12 cellular contexts compared by ENCODE assay signal in genomic region chr5:88672644-88673493, GRCh38.
DNase-seq lines count a peak whose midpoint lies in the region; ATAC-seq, FAIRE-seq and TF ChIP-seq lines count a peak whose summit lies in the region.
"Had no signal": no experiment of that assay in that cellular context is flagged by ENCODE, and none has a peak within 500 bp of the region (broad histone marks: within the 10 kb centered on the region; RNA-seq: fewer than 3 reads in every experiment).

No MANE protein-coding gene starts in this region.

- DNase-seq in CD4-positive, CD25-positive, alpha-beta regulatory T cell, result no peak
- DNase-seq in activated naive CD8-positive, alpha-beta T cell treated with anti-CD3 and anti-CD28 coated beads, Interleukin-2, amount 50 U/mL, for 24 hours, result no peak
- DNase-seq in DMS153 (lab: John Stamatoyannopoulos, UW) (no peak), H54 (ENCODE audit: insufficient read length, low spot score) (no peak), left lobe of liver (ENCODE audit: low spot score) (no peak)
- DNase-seq: DMS79, left cardiac atrium, RPMI8226 had no signal

- H3K27me3 Mint-ChIP-seq in CD4-positive, CD25-positive, alpha-beta regulatory T cell, result peaks cover 92% of the 10 kb centered on the region
- peaks cover 84% of the 10 kb centered on the region for H3K27me3 Mint-ChIP-seq in activated naive CD8-positive, alpha-beta T cell treated with anti-CD3 and anti-CD28 coated beads, Interleukin-2, amount 50 U/mL, for 24 hours

- ATAC-seq in CD4-positive, CD25-positive, alpha-beta regulatory T cell (ENCODE audit: low read depth in 2 of 2), result no peak
- ATAC-seq in activated naive CD8-positive, alpha-beta T cell treated with anti-CD3 and anti-CD28 coated beads, Interleukin-2, amount 50 U/mL, for 24 hours, result no peak
- ATAC-seq in GM19023 (IDR thresholded peaks at IDR 0.05; ENCODE audit: unreplicated experiment), result no peak
- ATAC-seq in left lobe of liver, result no peak

- H3K9me3 Mint-ChIP-seq in CD4-positive, CD25-positive, alpha-beta regulatory T cell, result peaks cover 0 to 17% (median 3%) of the 10 kb centered on the region in 7 donors
- peaks cover 5% of the 10 kb centered on the region for H3K9me3 Mint-ChIP-seq in activated naive CD8-positive, alpha-beta T cell treated with anti-CD3 and anti-CD28 coated beads, Interleukin-2, amount 50 U/mL, for 24 hours

- no peak for TF ChIP-seq POLR2A in H54 (IDR thresholded peaks at IDR 0.05; ENCODE audit: low read depth, low read length)

- H3K9ac ChIP-seq in HUES6 (ENCODE audit: low read length), result peak overlapping the region; percentile 23

- peaks cover 77% of the 10 kb centered on the region for H3K27me3 ChIP-seq in CD4-positive, CD25-positive, alpha-beta regulatory T cell (ENCODE audit: control insufficient read depth, insufficient read depth, low read length)
- H3K27me3 ChIP-seq in HUES6 (ENCODE audit: control insufficient read depth, insufficient read depth, low read length) (peaks cover 100% of the 10 kb centered on the region), layer of hippocampus (ENCODE audit: control insufficient read depth, insufficient read depth, low read length) (peaks cover 5% of the 10 kb centered on the region)

- peak overlapping the region in 3 of 4 donors; percentile 23 to 75 (median 52) for H3K4me3 Mint-ChIP-seq in CD4-positive, CD25-positive, alpha-beta regulatory T cell
- H3K4me3 Mint-ChIP-seq in activated naive CD8-positive, alpha-beta T cell treated with anti-CD3 and anti-CD28 coated beads, Interleukin-2, amount 50 U/mL, for 24 hours, result peak overlapping the region; percentile 10

- H3K4me3 ChIP-seq in CD4-positive, CD25-positive, alpha-beta regulatory T cell (ENCODE audit: low read depth, low read length), result no peak overlapping the region
- H3K4me3 ChIP-seq in HUES6 (ENCODE audit: low read depth, low read length), result peak overlapping the region; percentile 66
- H3K4me3 ChIP-seq: thoracic aorta had no signal

- H3K36me3 ChIP-seq in CD4-positive, CD25-positive, alpha-beta regulatory T cell (ENCODE audit: control insufficient read depth, insufficient read depth, low read length), result no peaks in the 10 kb centered on the region
- no peaks in the 10 kb centered on the region for H3K36me3 ChIP-seq in HUES6 (ENCODE audit: control insufficient read depth, insufficient read depth, low read length)
- H3K36me3 ChIP-seq: thoracic aorta had no signal

- H3K4me1 ChIP-seq in CD4-positive, CD25-positive, alpha-beta regulatory T cell (ENCODE audit: control insufficient read depth, insufficient read depth, low read length, poor library complexity, severe bottlenecking), result peaks cover 21% of the 10 kb centered on the region
- H3K4me1 ChIP-seq in HUES6 (ENCODE audit: control insufficient read depth, insufficient read depth, low read length), result peaks cover 50% of the 10 kb centered on the region

- peaks cover 3 to 39% (median 17%) of the 10 kb centered on the region in 4 donors for H3K4me1 Mint-ChIP-seq in CD4-positive, CD25-positive, alpha-beta regulatory T cell
- peaks cover 24% of the 10 kb centered on the region for H3K4me1 Mint-ChIP-seq in activated naive CD8-positive, alpha-beta T cell treated with anti-CD3 and anti-CD28 coated beads, Interleukin-2, amount 50 U/mL, for 24 hours

- no peak for FAIRE-seq in H54 (lab: Jason Lieb, UNC)

- peaks cover 2 to 12% of the 10 kb centered on the region in 2 experiments for H3K9me3 ChIP-seq in CD4-positive, CD25-positive, alpha-beta regulatory T cell (ENCODE audit: control insufficient read depth in 2 of 2, low read length in 2 of 2)
- H3K9me3 ChIP-seq in HUES6 (ENCODE audit: control insufficient read depth, insufficient read depth, low read depth, low read length), result no peaks in the 10 kb centered on the region
- H3K9me3 ChIP-seq: thoracic aorta had no signal

- no peaks in the 10 kb centered on the region for H3K36me3 Mint-ChIP-seq in CD4-positive, CD25-positive, alpha-beta regulatory T cell
- H3K36me3 Mint-ChIP-seq in activated naive CD8-positive, alpha-beta T cell treated with anti-CD3 and anti-CD28 coated beads, Interleukin-2, amount 50 U/mL, for 24 hours (ENCODE audit: low read depth), result peaks cover 4% of the 10 kb centered on the region

- H3K27ac Mint-ChIP-seq in CD4-positive, CD25-positive, alpha-beta regulatory T cell, result peak overlapping the region in 1 of 3 donors; percentile 95
- no peak overlapping the region for H3K27ac Mint-ChIP-seq in activated naive CD8-positive, alpha-beta T cell treated with anti-CD3 and anti-CD28 coated beads, Interleukin-2, amount 50 U/mL, for 24 hours

- H3K27ac ChIP-seq in CD4-positive, CD25-positive, alpha-beta regulatory T cell (ENCODE audit: insufficient read depth, low read length, poor library complexity, severe bottlenecking), result no peak overlapping the region
- H3K27ac ChIP-seq in HUES6 (ENCODE audit: low read depth, low read length) (no peak overlapping the region), layer of hippocampus (ENCODE audit: low read depth, low read length) (peak overlapping the region; percentile 97)
- H3K27ac ChIP-seq: thoracic aorta had no signal
